ENCODE assay signal across 27 cellular contexts in the genomic region with DNA sequence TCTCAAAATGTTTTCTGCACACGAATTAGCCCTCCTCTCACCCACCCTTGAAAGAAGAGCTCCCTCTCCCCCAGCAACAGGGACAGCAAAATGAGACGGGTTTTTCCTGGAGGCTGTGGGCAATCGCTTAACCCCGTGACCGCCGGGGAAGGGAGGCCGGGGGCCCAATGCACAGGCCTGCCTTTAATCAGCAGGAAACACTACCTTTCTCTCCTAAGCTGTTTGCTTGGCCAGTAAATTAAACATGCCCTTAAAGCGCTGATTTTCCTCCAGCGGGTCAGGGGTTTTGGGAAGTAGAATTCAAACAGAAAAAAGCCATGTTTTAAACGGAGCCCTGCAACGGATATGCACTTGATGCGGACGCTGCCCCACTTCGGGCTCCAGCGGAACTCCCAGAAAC.
"Had no signal": no experiment of that assay in that cellular context is flagged by ENCODE, and none has a peak within 500 bp of the region (broad histone marks: within the 10 kb centered on the region; RNA-seq: fewer than 3 reads in every experiment).

No MANE protein-coding gene starts in this region.

- H3K27ac Mint-ChIP-seq: activated B cell treated with CpG ODN at 0.5 μM for 24 hours; activated CD8-positive, alpha-beta memory T cell treated with anti-CD3 and anti-CD28 coated beads, Interleukin-2, amount 10 ng/mL, durations not matched to agents 7 days and 5 days; activated CD8-positive, alpha-beta T cell treated with anti-CD3 and anti-CD28 coated beads, Interleukin-2, amount 10 ng/mL, durations not matched to agents 7 days and 5 days; activated naive CD8-positive, alpha-beta T cell; activated T-cell treated with anti-CD3 and anti-CD28 coated beads, Interleukin-2, amount 50 U/mL, for 72 hours; T-helper 2 cell treated with Interferon-gamma antibody and Interleukin-4, amounts not matched to agents 5 μg/mL and 100 μg/mL, for 36 hours had no signal

- DNase-seq: activated B cell treated with CpG ODN at 0.5 μM for 24 hours; activated CD4-positive, alpha-beta T cell treated with anti-CD3 and anti-CD28 coated beads, Interleukin-2, amount 50 U/mL, for 1 hour; activated CD8-positive, alpha-beta memory T cell treated with anti-CD3 and anti-CD28 coated beads, Interleukin-2, amount 10 ng/mL, durations not matched to agents 7 days and 5 days; activated CD8-positive, alpha-beta T cell treated with anti-CD3 and anti-CD28 coated beads, Interleukin-2, amount 10 ng/mL, durations not matched to agents 7 days and 5 days; activated effector memory CD4-positive, alpha-beta T cell treated with Interleukin-2 at 50 U/mL for 16 hours; activated naive CD4-positive, alpha-beta T cell treated with Interleukin-2 at 50 U/mL for 16 hours; activated T-cell treated with anti-CD3 and anti-CD28 coated beads, Interleukin-2, amount 50 U/mL, for 72 hours; anterior cingulate cortex; body of pancreas; cerebellar nuclear complex; colonic mucosa; dorsolateral prefrontal cortex; effector memory CD4-positive, alpha-beta T cell; left ventricle myocardium superior; mammary epithelial cell; naive B cell; posterior cingulate gyrus; stimulated activated CD4-positive, alpha-beta T cell treated with anti-CD3 and anti-CD28 coated beads, Interleukin-12 subunit alpha, Interleukin-12 subunit beta, amount 100 ng/mL, for 4 hours; stimulated activated CD4-positive, alpha-beta T cell treated with anti-CD3 and anti-CD28 coated beads, Interleukin-4, amount 100 ng/mL, for 1 hour; stimulated activated naive CD8-positive, alpha-beta T cell treated with anti-CD3 and anti-CD28 coated beads, Interleukin-15, Interleukin-2, amounts not matched to agents 100 U/mL and 50 U/mL, for 24 hours; T-helper 1 cell; upper lobe of right lung had no signal

- H3K4me3 ChIP-seq: body of pancreas, cardiac muscle cell, colonic mucosa, dorsolateral prefrontal cortex, skin epidermis, upper lobe of right lung had no signal

- H3K27me3 ChIP-seq: body of pancreas, cardiac muscle cell, colonic mucosa, upper lobe of right lung had no signal

- H3K27ac ChIP-seq: body of pancreas, cardiac muscle cell, colonic mucosa, skin epidermis, upper lobe of right lung had no signal

- H3K9me3 ChIP-seq: body of pancreas, colonic mucosa, upper lobe of right lung had no signal

- H3K4me1 Mint-ChIP-seq: activated B cell treated with CpG ODN at 0.5 μM for 24 hours; activated CD8-positive, alpha-beta memory T cell treated with anti-CD3 and anti-CD28 coated beads, Interleukin-2, amount 10 ng/mL, durations not matched to agents 7 days and 5 days had no signal

- H3K4me1 ChIP-seq: colonic mucosa had no signal

- ATAC-seq: activated CD8-positive, alpha-beta memory T cell treated with anti-CD3 and anti-CD28 coated beads, Interleukin-2, amount 10 ng/mL, durations not matched to agents 7 days and 5 days; activated CD8-positive, alpha-beta T cell treated with anti-CD3 and anti-CD28 coated beads, Interleukin-2, amount 10 ng/mL, durations not matched to agents 7 days and 5 days; activated T-cell treated with anti-CD3 and anti-CD28 coated beads, Interleukin-2, amount 50 U/mL, for 72 hours; body of pancreas; left ventricle myocardium superior; sciatic nerve; stimulated activated naive CD8-positive, alpha-beta T cell treated with anti-CD3 and anti-CD28 coated beads, Interleukin-15, Interleukin-2, amounts not matched to agents 100 U/mL and 50 U/mL, for 24 hours; upper lobe of right lung had no signal

- H3K4me3 Mint-ChIP-seq: activated B cell treated with CpG ODN at 0.5 μM for 24 hours; activated CD8-positive, alpha-beta memory T cell treated with anti-CD3 and anti-CD28 coated beads, Interleukin-2, amount 10 ng/mL, durations not matched to agents 7 days and 5 days; activated CD8-positive, alpha-beta T cell treated with anti-CD3 and anti-CD28 coated beads, Interleukin-2, amount 10 ng/mL, durations not matched to agents 7 days and 5 days; activated naive CD8-positive, alpha-beta T cell; activated T-cell treated with anti-CD3 and anti-CD28 coated beads, Interleukin-2, amount 50 U/mL, for 72 hours; naive B cell; T-helper 2 cell treated with Interferon-gamma antibody and Interleukin-4, amounts not matched to agents 5 μg/mL and 100 μg/mL, for 36 hours had no signal

- H3K36me3 ChIP-seq: cardiac muscle cell, colonic mucosa, upper lobe of right lung had no signal

- H3K9me3 Mint-ChIP-seq: activated B cell treated with CpG ODN at 0.5 μM for 24 hours; activated T-cell treated with anti-CD3 and anti-CD28 coated beads, Interleukin-2, amount 50 U/mL, for 72 hours; naive B cell; T-helper 2 cell treated with Interferon-gamma antibody and Interleukin-4, amounts not matched to agents 5 μg/mL and 100 μg/mL, for 36 hours had no signal

- H3K36me3 Mint-ChIP-seq: activated CD8-positive, alpha-beta memory T cell treated with anti-CD3 and anti-CD28 coated beads, Interleukin-2, amount 10 ng/mL, durations not matched to agents 7 days and 5 days; activated naive CD8-positive, alpha-beta T cell had no signal
